ENCODE assay signal across 8 cellular contexts in the genomic region with DNA sequence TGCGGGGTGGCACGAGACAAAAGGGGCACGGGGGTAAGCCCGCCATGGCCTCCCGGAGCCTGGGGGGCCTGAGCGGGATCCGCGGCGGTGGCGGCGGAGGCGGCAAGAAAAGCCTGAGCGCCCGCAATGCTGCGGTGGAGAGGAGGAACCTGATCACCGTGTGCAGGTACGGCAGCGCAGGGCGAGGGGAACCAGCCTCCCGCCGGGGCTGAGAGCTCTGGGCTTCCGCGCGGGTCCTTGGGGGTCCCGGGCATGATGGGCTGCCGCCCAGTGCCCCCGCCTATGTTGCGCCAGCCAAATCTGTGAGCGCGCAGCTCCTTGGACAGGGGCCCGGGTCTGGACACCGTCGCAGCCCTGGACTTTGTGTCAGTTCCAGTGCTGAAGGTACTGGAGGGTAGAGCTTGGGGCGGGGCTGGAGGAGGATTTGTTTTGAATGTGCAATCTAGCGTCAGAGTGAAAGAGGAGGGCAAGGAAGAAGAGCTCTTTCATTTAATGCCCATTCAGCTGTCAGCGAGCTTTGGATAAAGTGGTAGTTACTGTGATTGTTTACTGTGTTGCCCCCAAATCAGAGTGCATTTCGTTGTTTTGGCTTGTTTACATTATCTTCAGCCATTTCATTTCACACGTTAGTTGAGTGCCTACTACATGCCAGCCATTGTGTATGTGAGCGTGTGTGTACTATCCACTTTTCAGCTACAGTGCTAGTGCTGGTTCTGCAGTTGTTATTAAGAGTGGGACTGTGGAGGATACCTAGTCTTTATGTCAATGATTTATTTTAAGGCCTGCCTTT. TPM values are rescaled to one million over a fixed set of nuclear protein-coding genes. Genes with fewer than 3 reads are reported as not detected.
DNase-seq lines count a peak whose midpoint lies in the region; ATAC-seq and TF ChIP-seq lines count a peak whose summit lies in the region.

No MANE protein-coding gene starts in this region.

- H3K4me3 Mint-ChIP-seq in natural killer cell: peak overlapping the region; percentile 92

- no peak for TF ChIP-seq EP300 in transverse colon (IDR thresholded peaks at IDR 0.05; ENCODE audit: low read depth)

- H3K27ac Mint-ChIP-seq in natural killer cell: peak overlapping the region in 1 of 2 donors; percentile 93

- H3K4me1 Mint-ChIP-seq in natural killer cell: peaks cover 14 to 19% of the 10 kb centered on the region in 2 donors

- in situ Hi-C loops in transverse colon (cut with MboI; ENCODE audit: low pct_ligation_motif_present in 1 of 4, low pct_unique_long_range_greater_than_20kb in 1 of 4, low sequenced_read_pairs in 3 of 4): no loop called here

- no peak for TF ChIP-seq CTCF in fibroblast of villous mesenchyme (IDR thresholded peaks at IDR 0.05; ENCODE audit: insufficient read depth, low read depth, low read length)
- no peak for TF ChIP-seq CTCF in natural killer cell (IDR thresholded peaks at IDR 0.05)
- no peak for TF ChIP-seq CTCF in transverse colon (IDR thresholded peaks at IDR 0.05)

- H3K9me3 Mint-ChIP-seq in natural killer cell: no peaks in the 10 kb centered on the region

- 8 to 52% methylated on average over 4 to 39 of the region's 39 CpGs for WGBS in transverse colon (ENCODE audit: low coverage in 1 of 2), 2 donors

- no peaks in the 10 kb centered on the region for H3K27me3 ChIP-seq in transverse colon

- peaks cover 0 to 13% (median 9%) of the 10 kb centered on the region in 4 donors for H3K4me1 ChIP-seq in transverse colon

- TF ChIP-seq POLR2A in transverse colon (IDR thresholded peaks at IDR 0.05): peak; percentile 78

- H3K4me3 ChIP-seq in fibroblast of villous mesenchyme (ENCODE audit: low read depth, low read length) (peak overlapping the region; percentile 52), transverse colon (peak overlapping the region; percentile 52 to 82 (median 66))

- intact Hi-C loops in natural killer cell (cut with micrococcal nuclease) (loop anchor here (1.0 to 5.0 kb wide), 3 partner anchors 248 to 306 kb away; partner anchors contain the start of genes ADAM22, CROT, DBF4 and SLC25A40), transverse colon (cut with DNase I; ENCODE audit: low total_unique reads) (no loop called here)

- DNase-seq in NCI-H510A treated with DMSO at 0.1 percent for 48 hours (lab: John Stamatoyannopoulos, UW): peak; percentile 26
- DNase-seq in activated effector memory CD4-positive, alpha-beta T cell treated with Interleukin-2 at 50 U/mL for 16 hours: peak; percentile 6
- no peak for DNase-seq in fibroblast of villous mesenchyme (ENCODE audit: low read depth)
- DNase-seq in natural killer cell: peak; percentile 25
- peak; percentile 73 for DNase-seq in transverse colon
- DNase-seq in HT-29 (ENCODE audit: low spot score): no peak

- H3K27me3 Mint-ChIP-seq in natural killer cell (ENCODE audit: low read depth in 2 of 2): peaks cover 0 to 12% of the 10 kb centered on the region in 2 donors

- no peaks in the 10 kb centered on the region for H3K36me3 Mint-ChIP-seq in natural killer cell

- no peaks in the 10 kb centered on the region for H3K36me3 ChIP-seq in transverse colon

- ATAC-seq in GM18868 (IDR thresholded peaks at IDR 0.05; ENCODE audit: unreplicated experiment): peak; percentile 18
- peak in 1 of 3 donors; percentile 2 for ATAC-seq in natural killer cell
- no peak for ATAC-seq in HG03175 (IDR thresholded peaks at IDR 0.05; ENCODE audit: unreplicated experiment)

- H3K9me3 ChIP-seq in transverse colon: no peaks in the 10 kb centered on the region

- peak overlapping the region; percentile 62 to 86 (median 72) for H3K27ac ChIP-seq in transverse colon

RNA-seq across cellular contexts. Expression of gene RUNDC3B, which starts 0.8 kb away (rescaled TPM):
- total RNA-seq in fibroblast of villous mesenchyme: 0.32 and 0.43 TPM in 2 replicates
- 1 to 10 TPM in 2 of 3 donors, under 1 TPM in 1; 0.29 to 1.7 (median 1.1) TPM for total RNA-seq in natural killer cell
- total RNA-seq in transverse colon: 10 to 100 TPM in 1 of 4 donors, 1 to 10 TPM in 3; 2.2 to 12.0 (median 7.2) TPM
- not detected in 2 replicates for total RNA-seq in HT-29 (2014; rRNA removed; shearing (Covaris generic))

RNA-seq across cellular contexts. Expression of gene ABCB1, which starts 28.3 kb away (rescaled TPM):
- total RNA-seq in fibroblast of villous mesenchyme (0.86 and 0.97 TPM in 2 replicates), natural killer cell (10 to 100 TPM; 62.8 to 99.5 (median 81.4) TPM), transverse colon (100 to 1,000 TPM in 1 of 4 donors, 10 to 100 TPM in 2, 1 to 10 TPM in 1; 2.8 to 109 (median 61.1) TPM)
- 0.13 and 0.31 TPM in 2 replicates for total RNA-seq in HT-29 (2014; rRNA removed; shearing (Covaris generic))

Comparison
In these comparisons a context has a peak if more than half of its experiments do, and no peak if none do; other contexts are left out.
1. DNase-seq: peak in NCI-H510A treated with DMSO at 0.1 percent for 48 hours (single experiment), activated effector memory CD4-positive, alpha-beta T cell treated with Interleukin-2 at 50 U/mL for 16 hours (single experiment), natural killer cell (single experiment) and transverse colon (single experiment); none in fibroblast of villous mesenchyme (single experiment) and HT-29 (single experiment).